In genomic region chr10:6224781-6225180, GRCh38 we compare ENCODE assay signal across 19 cellular contexts.
"Had no signal": no experiment of that assay in that cellular context is flagged by ENCODE, and none has a peak within 500 bp of the region (broad histone marks: within the 10 kb centered on the region; RNA-seq: fewer than 3 reads in every experiment).

No MANE protein-coding gene starts in this region.

- H3K4me3 Mint-ChIP-seq: activated naive CD4-positive, alpha-beta T cell treated with anti-CD3 and anti-CD28 coated beads, Interleukin-2, amount 10 ng/mL, durations not matched to agents 7 days and 5 days; nephron progenitor cell had no signal

- H3K4me3 ChIP-seq: breast epithelium, esophagus squamous epithelium, hepatocyte, lung, prostate gland, SJSA1, skin epidermis had no signal

- H3K27me3 ChIP-seq: breast epithelium, esophagus squamous epithelium, hepatocyte, SJSA1 had no signal

- H3K9me3 Mint-ChIP-seq: activated naive CD4-positive, alpha-beta T cell treated with anti-CD3 and anti-CD28 coated beads, Interleukin-2, amount 10 ng/mL, durations not matched to agents 7 days and 5 days; effector memory CD8-positive, alpha-beta T cell; nephron progenitor cell had no signal

- DNase-seq: activated CD4-positive, alpha-beta T cell treated with anti-CD3 and anti-CD28 coated beads for 1 hour; activated CD4-positive, alpha-beta T cell treated with anti-CD3 and anti-CD28 coated beads, Interleukin-2, amount 50 U/mL, for 48 hours; activated naive CD4-positive, alpha-beta T cell treated with anti-CD3 and anti-CD28 coated beads, Interleukin-2, amount 10 ng/mL, durations not matched to agents 7 days and 5 days; effector memory CD8-positive, alpha-beta T cell; esophagus squamous epithelium; left colon; nephron progenitor cell; stimulated activated CD4-positive, alpha-beta T cell treated with anti-CD3 and anti-CD28 coated beads, Interleukin-4, amount 100 ng/mL, for 1 hour; SW 1271; T-helper 2 cell had no signal

- H3K27ac Mint-ChIP-seq: nephron progenitor cell had no signal

- H3K9me3 ChIP-seq: breast epithelium, esophagus squamous epithelium, prostate gland, SJSA1 had no signal

- H3K27ac ChIP-seq: breast epithelium, esophagus squamous epithelium, hepatocyte, prostate gland, SJSA1, skin epidermis, VCaP had no signal

- H3K4me1 Mint-ChIP-seq: nephron progenitor cell had no signal

- H3K27me3 Mint-ChIP-seq: activated naive CD4-positive, alpha-beta T cell treated with anti-CD3 and anti-CD28 coated beads, Interleukin-2, amount 10 ng/mL, durations not matched to agents 7 days and 5 days; effector memory CD8-positive, alpha-beta T cell had no signal

- FAIRE-seq: astrocyte had no signal

- H3K4me1 ChIP-seq: esophagus squamous epithelium had no signal

- ATAC-seq: effector memory CD8-positive, alpha-beta T cell; left colon; right cardiac atrium had no signal
